ENCODE assay signal across 20 cellular contexts in genomic region chr10:48331436-48331835, GRCh38. TPM values are rescaled to one million over a fixed set of nuclear protein-coding genes. Genes with fewer than 3 reads are reported as not detected.
A peak's percentile ranks its signal among the peaks of the same experiment; 100 is the strongest.
DNase-seq lines count a peak whose midpoint lies in the region; ATAC-seq and TF ChIP-seq lines count a peak whose summit lies in the region.
"Had no signal": no experiment of that assay in that cellular context is flagged by ENCODE, and none has a peak within 500 bp of the region (broad histone marks: within the 10 kb centered on the region; RNA-seq: fewer than 3 reads in every experiment).

No MANE protein-coding gene starts in this region.

- H3K27ac ChIP-seq in OCI-LY3 (ENCODE audit: low read length) (no peak overlapping the region), esophagus (ENCODE audit: low read depth in 2 of 2, low read length in 1 of 2) (peak overlapping the region; percentile 60 to 66)
- H3K27ac ChIP-seq: A549, SJSA1 had no signal

- WGBS in esophagus, 2 donors: 61 to 69% methylated on average over 1 of the region's 1 CpG

- H3K79me2 ChIP-seq in OCI-LY3 (ENCODE audit: low read length): no peaks in the 10 kb centered on the region

- H3K4me1 ChIP-seq in OCI-LY3 (ENCODE audit: low read length) (peaks cover 22% of the 10 kb centered on the region), esophagus (ENCODE audit: control insufficient read depth in 2 of 2, insufficient read depth in 2 of 2, low read length in 1 of 2) (peaks cover 0 to 2% of the 10 kb centered on the region in 2 donors)
- H3K4me1 ChIP-seq: SJSA1 had no signal

- H3K4me3 Mint-ChIP-seq in activated naive CD4-positive, alpha-beta T cell treated with anti-CD3 and anti-CD28 coated beads for 36 hours: no peak overlapping the region
- H3K4me3 Mint-ChIP-seq in type B pancreatic cell: no peak overlapping the region

- intact Hi-C loops in activated naive CD4-positive, alpha-beta T cell treated with anti-CD3 and anti-CD28 coated beads for 36 hours (cut with micrococcal nuclease): no loop called here
- intact Hi-C loops in posterior cingulate gyrus (cut with DNase I): no loop called here

- peak; percentile 46 for DNase-seq in activated naive CD4-positive, alpha-beta T cell treated with anti-CD3 and anti-CD28 coated beads for 36 hours
- no peak for DNase-seq in activated naive CD4-positive, alpha-beta T cell treated with anti-CD3 and anti-CD28 coated beads, Interleukin-2, amount 50 U/mL, for 16 hours
- DNase-seq in type B pancreatic cell (ENCODE audit: extremely low spot score, unreplicated experiment): no peak
- no peak for DNase-seq in posterior cingulate gyrus
- DNase-seq: Caco-2; CD4-positive, alpha-beta T cell; IMR-90; NCI-H1417 treated with DMSO at 0.1 percent for 48 hours; NCI-H187 treated with DMSO at 0.1 percent for 48 hours; NCI-H345; NCI-H526 had no signal

- no peak overlapping the region for H2AFZ ChIP-seq in OCI-LY3 (ENCODE audit: low read depth, low read length)

- TF ChIP-seq CTCF in OCI-LY3 (IDR thresholded peaks at IDR 0.05; ENCODE audit: low read depth, low read length) (no peak), type B pancreatic cell (conservative IDR thresholded peaks at IDR 0.05) (no peak)

- H3K9ac ChIP-seq in OCI-LY3 (ENCODE audit: low read length): no peak overlapping the region

- peak; percentile 62 for ATAC-seq in GM18511 (IDR thresholded peaks at IDR 0.05; ENCODE audit: unreplicated experiment)
- no peak for ATAC-seq in HG03457 (IDR thresholded peaks at IDR 0.05; ENCODE audit: unreplicated experiment)
- ATAC-seq: A549 had no signal

- H3K9me3 ChIP-seq in OCI-LY3 (ENCODE audit: insufficient read depth, low read length): no peaks in the 10 kb centered on the region
- no peaks in the 10 kb centered on the region for H3K9me3 ChIP-seq in esophagus (ENCODE audit: control insufficient read depth in 2 of 2, insufficient read depth in 1 of 2, low read depth in 1 of 2, low read length in 1 of 2)
- H3K9me3 ChIP-seq: A549, Caco-2, SJSA1 had no signal

- H3K36me3 Mint-ChIP-seq in activated naive CD4-positive, alpha-beta T cell treated with anti-CD3 and anti-CD28 coated beads for 36 hours (ENCODE audit: low read depth): peaks cover 14% of the 10 kb centered on the region
- H3K36me3 Mint-ChIP-seq in type B pancreatic cell: peaks cover 41% of the 10 kb centered on the region

- H3K4me1 Mint-ChIP-seq in activated naive CD4-positive, alpha-beta T cell treated with anti-CD3 and anti-CD28 coated beads for 36 hours (ENCODE audit: low read depth): peaks cover 45% of the 10 kb centered on the region
- H3K4me1 Mint-ChIP-seq in type B pancreatic cell (ENCODE audit: unreplicated experiment): peaks cover 5% of the 10 kb centered on the region

- H3K4me2 ChIP-seq in OCI-LY3 (ENCODE audit: low read length): peak overlapping the region; percentile 40
- H3K4me2 ChIP-seq: A549 had no signal

- H3K9me3 Mint-ChIP-seq in activated naive CD4-positive, alpha-beta T cell treated with anti-CD3 and anti-CD28 coated beads for 36 hours: no peaks in the 10 kb centered on the region
- H3K9me3 Mint-ChIP-seq in type B pancreatic cell: peaks cover 8% of the 10 kb centered on the region

- no peaks in the 10 kb centered on the region for H3K36me3 ChIP-seq in OCI-LY3 (replicated peaks; ENCODE audit: low read depth, low read length)
- peaks cover 0 to 2% of the 10 kb centered on the region in 2 donors for H3K36me3 ChIP-seq in esophagus (ENCODE audit: control insufficient read depth in 2 of 2, insufficient read depth in 2 of 2, low read length in 1 of 2)

- no peak overlapping the region for H3K4me3 ChIP-seq in OCI-LY3 (ENCODE audit: low read length)
- H3K4me3 ChIP-seq in esophagus (ENCODE audit: low read depth in 1 of 2, low read length in 2 of 2): no peak overlapping the region
- H3K4me3 ChIP-seq: A549, SJSA1 had no signal

- H3K27me3 ChIP-seq in OCI-LY3 (ENCODE audit: low read depth, low read length): no peaks in the 10 kb centered on the region
- H3K27me3 ChIP-seq in esophagus (ENCODE audit: control insufficient read depth in 1 of 2, insufficient read depth in 2 of 2, low read length in 2 of 2): no peaks in the 10 kb centered on the region
- H3K27me3 ChIP-seq: SJSA1 had no signal

- no peaks in the 10 kb centered on the region for H4K20me1 ChIP-seq in OCI-LY3 (ENCODE audit: insufficient read depth, low read length)

- CTCF ChIA-PET in activated naive CD4-positive, alpha-beta T cell treated with anti-CD3 and anti-CD28 coated beads for 36 hours (lab: Charles Lee): no interaction called here

- no peak overlapping the region for H3K27ac Mint-ChIP-seq in activated naive CD4-positive, alpha-beta T cell treated with anti-CD3 and anti-CD28 coated beads for 36 hours
- no peak overlapping the region for H3K27ac Mint-ChIP-seq in type B pancreatic cell

- no peaks in the 10 kb centered on the region for H3K27me3 Mint-ChIP-seq in activated naive CD4-positive, alpha-beta T cell treated with anti-CD3 and anti-CD28 coated beads for 36 hours (ENCODE audit: low read depth)
- H3K27me3 Mint-ChIP-seq in type B pancreatic cell: no peaks in the 10 kb centered on the region
- H3K27me3 Mint-ChIP-seq: CD4-positive, alpha-beta T cell had no signal

RNA-seq across cellular contexts. Expression of gene MAPK8, which starts 25.0 kb away (rescaled TPM):
- 10 to 100 TPM; 29.7 to 36.2 TPM for total RNA-seq in activated naive CD4-positive, alpha-beta T cell treated with anti-CD3 and anti-CD28 coated beads for 36 hours
- polyA plus RNA-seq in esophagus: 10 to 100 TPM; 14.5 to 16.1 TPM
- 38.9 and 48.4 TPM in 2 replicates for total RNA-seq in type B pancreatic cell (ENCODE audit: low replicate concordance)

RNA-seq across cellular contexts. Expression of gene FRMPD2, which starts 56.9 kb away (rescaled TPM):
- not detected for total RNA-seq in activated naive CD4-positive, alpha-beta T cell treated with anti-CD3 and anti-CD28 coated beads for 36 hours
- under 1 TPM; 0.02 to 0.06 TPM for polyA plus RNA-seq in esophagus
- total RNA-seq in type B pancreatic cell (ENCODE audit: low replicate concordance): 0.80 and 1.1 TPM in 2 replicates
- total RNA-seq: Caco-2; CD4-positive, alpha-beta T cell; H4; M059J had no signal
- polyA plus RNA-seq: BJ, IMR-90 had no signal
